Comparison of ENCODE assay signal across 24 cellular contexts in genomic region chr3:99087277-99087676, GRCh38.
"Had no signal": no experiment of that assay in that cellular context is flagged by ENCODE, and none has a peak within 500 bp of the region (broad histone marks: within the 10 kb centered on the region; RNA-seq: fewer than 3 reads in every experiment).

No MANE protein-coding gene starts in this region.

- H3K4me2 ChIP-seq: KMS-11 had no signal

- H3K9ac ChIP-seq: KMS-11 had no signal

- H3K27ac ChIP-seq: KMS-11, RWPE1, SJCRH30 had no signal

- DNase-seq: Kasumi-1, MM.1S, NCI-H1092 treated with DMSO at 0.1 percent for 48 hours, NCI-H1436, NCI-H187, NCI-H2029, NCI-H2081 treated with DMSO at 0.1 percent for 48 hours, NCI-H2171, NCI-H226, NCI-H446, NCI-H510A, NCI-H524 treated with DMSO at 0.1 percent for 48 hours, NCI-H69, NCI-H774, SHP77 treated with DMSO at 0.1 percent for 48 hours, SJCRH30, T-helper 1 cell had no signal

- ATAC-seq: HepG2, K562, Panc1, Right ventricle myocardium inferior, SK-N-SH treated with all-trans-retinoic acid at 6 μM for 48 hours had no signal

- H3K27me3 ChIP-seq: SJCRH30 had no signal

- H3K9me3 ChIP-seq: SJCRH30 had no signal

- H3K4me1 ChIP-seq: SJCRH30 had no signal

- H3K4me3 ChIP-seq: K562, SJCRH30 had no signal

- H3K36me3 ChIP-seq: SJCRH30 had no signal
